16 cellular contexts compared by ENCODE assay signal in the genomic region with DNA sequence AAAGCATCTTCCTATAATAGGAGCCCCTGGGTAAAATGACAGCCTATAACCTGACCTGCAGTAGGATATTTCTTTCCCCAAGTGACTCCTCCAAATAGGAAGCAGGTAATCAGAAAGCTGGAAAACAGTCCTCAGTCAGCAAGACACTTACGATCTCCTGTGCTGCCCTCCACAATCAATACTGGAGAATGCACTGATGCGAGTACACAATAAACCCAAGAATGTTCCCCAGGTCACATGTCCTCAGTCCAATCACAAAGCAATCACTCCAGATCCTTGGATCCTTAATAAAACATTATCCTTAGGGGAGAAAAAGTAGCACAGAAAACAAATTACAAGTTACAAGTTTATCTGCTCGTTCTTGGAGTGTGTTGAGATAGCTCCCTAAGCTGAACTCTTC.
DNase-seq lines count a peak whose midpoint lies in the region; ATAC-seq and TF ChIP-seq lines count a peak whose summit lies in the region.
"Had no signal": no experiment of that assay in that cellular context is flagged by ENCODE, and none has a peak within 500 bp of the region (broad histone marks: within the 10 kb centered on the region; RNA-seq: fewer than 3 reads in every experiment).

No MANE protein-coding gene starts in this region.

- CTCF ChIA-PET in Caco-2 (lab: Charles Lee), result interaction anchor here (1.1 to 1.7 kb wide), 2 partner anchors 25 to 142 kb away, joined by 5 to 6 read pairs; no protein-coding TSS in a partner anchor

- H3K27me3 Mint-ChIP-seq in Caco-2 (ENCODE audit: insufficient read depth, unreplicated experiment) (no peaks in the 10 kb centered on the region), brain (no peaks in the 10 kb centered on the region), nephron progenitor cell (ENCODE audit: low read depth, poor library complexity) (no peaks in the 10 kb centered on the region)
- H3K27me3 Mint-ChIP-seq: B cell; CD4-positive, alpha-beta T cell had no signal

- H3K27me3 ChIP-seq in Caco-2 (replicated peaks; ENCODE audit: control insufficient read depth, insufficient read depth, low read length), result no peaks in the 10 kb centered on the region
- no peaks in the 10 kb centered on the region for H3K27me3 ChIP-seq in HUES48 (ENCODE audit: control insufficient read depth, insufficient read depth, low read length)

- H3K4me3 Mint-ChIP-seq in Caco-2 (ENCODE audit: unreplicated experiment), result peak overlapping the region; percentile 39
- no peak overlapping the region for H3K4me3 Mint-ChIP-seq in brain
- H3K4me3 Mint-ChIP-seq in nephron progenitor cell, result no peak overlapping the region
- H3K4me3 Mint-ChIP-seq: B cell; CD4-positive, alpha-beta T cell had no signal

- DNase-seq in Caco-2 (no peak), nephron progenitor cell (no peak), NCI-H524 treated with DMSO at 0.1 percent for 48 hours (lab: John Stamatoyannopoulos, UW) (no peak), NCI-H2107 treated with DMSO at 0.1 percent for 48 hours (lab: John Stamatoyannopoulos, UW; ENCODE audit: unreplicated experiment) (no peak), GM13976 (ENCODE audit: low spot score) (no peak)
- DNase-seq: ACHN, NCI-H146, NCI-H226, NCI-H526 treated with DMSO at 0.1 percent for 48 hours, SHP77 had no signal

- H3K27ac Mint-ChIP-seq in Caco-2 (ENCODE audit: unreplicated experiment), result peak overlapping the region; percentile 57
- peak overlapping the region in 3 of 5 experiments; percentile 70 to 83 (median 81) for H3K27ac Mint-ChIP-seq in brain
- peak overlapping the region; percentile 99 for H3K27ac Mint-ChIP-seq in nephron progenitor cell
- H3K27ac Mint-ChIP-seq: B cell; CD4-positive, alpha-beta T cell had no signal

- ATAC-seq in HG02938 (IDR thresholded peaks at IDR 0.05; ENCODE audit: unreplicated experiment), result no peak
- ATAC-seq: SK-N-SH treated with all-trans-retinoic acid at 6 μM for 48 hours had no signal

- H3K9ac ChIP-seq in HUES48 (ENCODE audit: low read depth, low read length), result no peak overlapping the region

- H3K27ac ChIP-seq in HUES48 (ENCODE audit: low read depth, low read length), result peak overlapping the region; percentile 65

- intact Hi-C loops in Caco-2 (cut with micrococcal nuclease; ENCODE audit: unreplicated experiment), result loop anchor here (2.0 kb wide), 1 partner anchor 26 kb away; no protein-coding TSS in a partner anchor

- POLR2A ChIA-PET in Caco-2 (lab: Charles Lee), result interaction anchor here (0.5 to 1.0 kb wide), 3 partner anchors 25 to 647 kb away, joined by 3 to 6 read pairs (median 5); no protein-coding TSS in a partner anchor

- H3K9me3 Mint-ChIP-seq in Caco-2 (ENCODE audit: unreplicated experiment) (no peaks in the 10 kb centered on the region), brain (no peaks in the 10 kb centered on the region), nephron progenitor cell (no peaks in the 10 kb centered on the region)
- H3K9me3 Mint-ChIP-seq: CD4-positive, alpha-beta T cell had no signal

- H3K36me3 ChIP-seq in Caco-2 (ENCODE audit: control insufficient read depth, insufficient read depth, low read length), result peaks cover 1% of the 10 kb centered on the region; the same call in 1 of the 2 replicates
- H3K36me3 ChIP-seq in HUES48 (ENCODE audit: control insufficient read depth, insufficient read depth, low read length), result peaks cover 34% of the 10 kb centered on the region

- H3K9me3 ChIP-seq in Caco-2 (no peaks in the 10 kb centered on the region), HUES48 (ENCODE audit: control insufficient read depth, insufficient read depth, low read length) (no peaks in the 10 kb centered on the region)

- TF ChIP-seq CTCF in Caco-2 (IDR thresholded peaks at IDR 0.05; ENCODE audit: insufficient read depth in 1 of 2, low read depth in 1 of 2, low read length in 1 of 2, severe bottlenecking in 1 of 2, unreplicated experiment in 1 of 2), result no peak
- no peak for TF ChIP-seq CTCF in brain (conservative IDR thresholded peaks at IDR 0.05)
- no peak for TF ChIP-seq CTCF in nephron progenitor cell (IDR thresholded peaks at IDR 0.05)
- TF ChIP-seq CTCF in GM13976 (IDR thresholded peaks at IDR 0.05; ENCODE audit: borderline replicate concordance, control extremely low read depth, extremely low read depth, insufficient read depth, missing control alignments), result no peak

- peaks cover 33% of the 10 kb centered on the region for H3K4me1 Mint-ChIP-seq in Caco-2 (ENCODE audit: low read depth, unreplicated experiment)
- H3K4me1 Mint-ChIP-seq in brain, result peaks cover 60% of the 10 kb centered on the region
- H3K4me1 Mint-ChIP-seq in nephron progenitor cell, result peaks cover 51% of the 10 kb centered on the region

- H3K4me1 ChIP-seq in Caco-2 (peaks cover 25% of the 10 kb centered on the region), HUES48 (ENCODE audit: control insufficient read depth, insufficient read depth, low read length) (peaks cover 12% of the 10 kb centered on the region; the same call in 1 of the 2 replicates)

- H3K36me3 Mint-ChIP-seq in Caco-2 (ENCODE audit: insufficient read depth, unreplicated experiment) (peaks cover 28% of the 10 kb centered on the region), brain (peaks cover 57% of the 10 kb centered on the region), nephron progenitor cell (ENCODE audit: low read depth) (peaks cover 67% of the 10 kb centered on the region)

- no peak overlapping the region for H3K4me3 ChIP-seq in Caco-2 (ENCODE audit: low read depth, low read length)
- no peak overlapping the region for H3K4me3 ChIP-seq in HUES48 (ENCODE audit: low read depth, low read length)

- in situ Hi-C loops in GM13976 (cut with MboI; ENCODE audit: low sequenced_read_pairs, unreplicated experiment), result no loop called here

- BruUV-seq in Caco-2 (replicated peaks; lab: Mats Ljungman, UMichigan), result no TSS peak
